8 cellular contexts compared by ENCODE assay signal in genomic region chr16:30922960-30923535, GRCh38. TPM values are rescaled to one million over a fixed set of nuclear protein-coding genes. Genes with fewer than 3 reads are reported as not detected.
DNase-seq lines count a peak whose midpoint lies in the region; FAIRE-seq and TF ChIP-seq lines count a peak whose summit lies in the region.

No MANE protein-coding gene starts in this region.

- TF ChIP-seq POLR2A in H54 (IDR thresholded peaks at IDR 0.05; ENCODE audit: low read depth, low read length): peak; percentile 15; the same call in 1 of the 2 replicates

- peak; percentile 33 for FAIRE-seq in H54 (lab: Jason Lieb, UNC)

- no peaks in the 10 kb centered on the region for H3K9me2 ChIP-seq in DOHH2 (replicated peaks; ENCODE audit: control insufficient read depth, low read length)

- peaks cover 33% of the 10 kb centered on the region for H3K4me1 ChIP-seq in DOHH2 (ENCODE audit: control insufficient read depth, low read length)

- H3K4me3 ChIP-seq in DOHH2 (ENCODE audit: low read length) (peak overlapping the region; percentile 80), LNCaP clone FGC (ENCODE audit: low read depth, low read length) (peak overlapping the region; percentile 55)

- no peaks in the 10 kb centered on the region for H4K20me1 ChIP-seq in DOHH2 (ENCODE audit: control insufficient read depth, insufficient read depth, low read depth, low read length)

- DNase-seq in H54 (ENCODE audit: insufficient read length, low spot score) (peak; percentile 92), LNCaP clone FGC (ENCODE audit: low read depth) (peak; percentile 100), RPMI7951 (ENCODE audit: low read depth) (peak; percentile 99), fibroblast of gingiva (ENCODE audit: low read depth) (peak; percentile 100), myocyte (ENCODE audit: low read depth) (peak; percentile 100)
- peak; percentile 83 to 93 for DNase-seq in activated T-helper 1 cell treated with anti-CD3 and anti-CD28 coated beads, Interleukin-2, amount 50 U/mL, for 16 hours (ENCODE audit: low read depth in 1 of 2, low spot score in 1 of 2)
- DNase-seq in stimulated activated CD8-positive, alpha-beta memory T cell treated with anti-CD3 and anti-CD28 coated beads, Interleukin-7, amount 100 ng/mL, for 24 hours (ENCODE audit: low read depth): peak; percentile 85

- TF ChIP-seq CTCF in DOHH2 (IDR thresholded peaks at IDR 0.05; ENCODE audit: low read depth, low read length, poor library complexity, severe bottlenecking) (no peak), LNCaP clone FGC (IDR thresholded peaks at IDR 0.05; ENCODE audit: control insufficient read depth, extremely low read depth, insufficient read depth) (no peak)

- peaks cover 4% of the 10 kb centered on the region; the same call in 1 of the 2 replicates for H3F3A ChIP-seq in DOHH2 (ENCODE audit: control insufficient read depth, insufficient read depth)

- H3K27me3 ChIP-seq in DOHH2 (ENCODE audit: control insufficient read depth, low read length): no peaks in the 10 kb centered on the region

- H3K27ac ChIP-seq in DOHH2 (ENCODE audit: low read depth, low read length): peak overlapping the region; percentile 75

- peak overlapping the region; percentile 89 for H3K4me2 ChIP-seq in DOHH2 (ENCODE audit: low read length)

- H3K36me3 ChIP-seq in DOHH2 (ENCODE audit: control insufficient read depth, low read length): peaks cover 12% of the 10 kb centered on the region

- H3K79me2 ChIP-seq in DOHH2 (ENCODE audit: control insufficient read depth, low read length): peaks cover 20% of the 10 kb centered on the region

- H3K9me3 ChIP-seq in DOHH2 (ENCODE audit: control insufficient read depth, insufficient read depth, low read length): no peaks in the 10 kb centered on the region

RNA-seq across cellular contexts. Expression of gene FBXL19, which starts 0.3 kb away (rescaled TPM):
- total RNA-seq in RPMI7951 (2014; rRNA removed; shearing (Covaris generic)): 3.7 and 8.1 TPM in 2 replicates
- total RNA-seq in myocyte: 11.6 and 14.9 TPM in 2 replicates
- polyA plus RNA-seq in myocyte (2012): 12.7 TPM

RNA-seq across cellular contexts. Expression of gene ORAI3, which starts 25.8 kb away (rescaled TPM):
- total RNA-seq in RPMI7951 (2014; rRNA removed; shearing (Covaris generic)): 28.5 and 41.6 TPM in 2 replicates
- total RNA-seq in myocyte: 53.9 and 60.0 TPM in 2 replicates
- 35.5 TPM for polyA plus RNA-seq in myocyte (2012)

RNA-seq across cellular contexts. Expression of gene CTF1, which starts 26.6 kb away (rescaled TPM):
- total RNA-seq in RPMI7951 (2014; rRNA removed; shearing (Covaris generic)): 0.24 and 0.39 TPM in 2 replicates
- total RNA-seq in myocyte: 4.2 and 5.6 TPM in 2 replicates
- 10.2 TPM for polyA plus RNA-seq in myocyte (2012)

RNA-seq across cellular contexts. Expression of gene BCL7C, which starts 29.2 kb away (rescaled TPM):
- 40.5 and 42.2 TPM in 2 replicates for total RNA-seq in RPMI7951 (2014; rRNA removed; shearing (Covaris generic))
- total RNA-seq in myocyte: 25.4 and 35.4 TPM in 2 replicates
- polyA plus RNA-seq in myocyte (2012): 31.3 TPM

RNA-seq across cellular contexts. Expression of gene SETD1A, which starts 34.5 kb away (rescaled TPM):
- total RNA-seq in RPMI7951 (2014; rRNA removed; shearing (Covaris generic)): 1.1 and 1.2 TPM in 2 replicates
- 3.3 and 5.8 TPM in 2 replicates for total RNA-seq in myocyte
- 13.6 TPM for polyA plus RNA-seq in myocyte (2012)

Comparison
In these comparisons a context has a peak if more than half of its experiments do, and no peak if none do; other contexts are left out.
1. Peak in every context shown above with its lines: DNase-seq, H3K4me3 ChIP-seq and H3K27ac ChIP-seq.